Comparison of ENCODE assay signal across 9 cellular contexts in genomic region chr3:24504765-24505164, GRCh38. TPM values are rescaled to one million over a fixed set of nuclear protein-coding genes. Genes with fewer than 3 reads are reported as not detected.
"Had no signal": no experiment of that assay in that cellular context is flagged by ENCODE, and none has a peak within 500 bp of the region (broad histone marks: within the 10 kb centered on the region; RNA-seq: fewer than 3 reads in every experiment).

No MANE protein-coding gene starts in this region.

- H3K4me3 ChIP-seq: GM23248, HAP-1 had no signal

- H3K4me2 ChIP-seq: KMS-11 had no signal

- H3K9me3 ChIP-seq: HAP-1 had no signal

- H3K27ac ChIP-seq: GM23248, HL-60, KMS-11 had no signal

- DNase-seq: GM23248, GOT3, H7, IMR-90, KBM-7 had no signal

- H2AFZ ChIP-seq: GM23248 had no signal

- H3K9ac ChIP-seq: GM23248, KMS-11 had no signal

- ATAC-seq: HCT116 had no signal

- H3K36me3 ChIP-seq: HAP-1 had no signal

RNA-seq across cellular contexts. Expression of gene THRB, which starts 10.1 kb away (rescaled TPM):
- polyA plus RNA-seq: IMR-90 had no signal
